Comparison of ENCODE assay signal across 20 cellular contexts in the genomic region with DNA sequence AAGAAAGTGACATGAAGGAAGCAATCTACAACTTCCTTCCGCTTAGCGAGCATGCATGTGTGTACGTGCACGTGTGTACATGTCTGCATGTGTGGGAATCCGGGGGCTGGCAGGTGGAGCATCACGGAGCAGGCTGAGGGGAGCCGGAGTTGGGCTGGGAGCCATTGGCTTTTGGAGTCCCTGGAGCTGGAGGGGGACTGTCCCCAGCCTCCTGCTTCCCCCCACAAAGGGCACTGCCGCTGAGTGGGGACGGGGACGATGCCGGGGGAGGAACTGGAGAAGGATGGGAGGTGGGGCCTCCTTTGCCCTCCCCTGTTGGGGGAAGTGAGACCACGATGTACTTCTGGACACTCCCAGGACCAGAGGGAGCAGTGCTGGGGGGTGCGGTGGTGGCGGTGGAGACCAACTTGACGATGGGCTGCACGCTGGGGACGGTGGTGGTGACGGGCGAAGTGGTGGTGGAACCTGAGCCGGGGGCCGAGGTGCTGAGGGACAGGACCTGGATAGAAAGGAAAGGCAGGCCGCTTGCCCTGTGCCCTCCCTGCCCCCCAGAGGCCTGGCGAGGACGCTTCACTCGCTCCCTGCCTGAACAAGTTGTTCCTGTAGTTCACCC. TPM values are rescaled to one million over a fixed set of nuclear protein-coding genes. Genes with fewer than 3 reads are reported as not detected.
DNase-seq lines count a peak whose midpoint lies in the region; ATAC-seq and TF ChIP-seq lines count a peak whose summit lies in the region.
"Had no signal": no experiment of that assay in that cellular context is flagged by ENCODE, and none has a peak within 500 bp of the region (broad histone marks: within the 10 kb centered on the region; RNA-seq: fewer than 3 reads in every experiment).

No MANE protein-coding gene starts in this region.

- H3K9me2 ChIP-seq in SK-N-SH (no peaks in the 10 kb centered on the region), PC-3 (replicated peaks; ENCODE audit: low read length) (no peaks in the 10 kb centered on the region)

- TF ChIP-seq RAD21 in SK-N-SH (IDR thresholded peaks at IDR 0.05; ENCODE audit: low read length): no peak

- no peak overlapping the region for H3K27ac ChIP-seq in SK-N-SH (ENCODE audit: low read depth in 2 of 2, low read length in 1 of 2)
- H3K27ac ChIP-seq in PC-3 (ENCODE audit: low read length): no peak overlapping the region
- H3K27ac ChIP-seq in esophagus squamous epithelium: no peak overlapping the region
- H3K27ac ChIP-seq: SK-N-MC had no signal

- H3K79me2 ChIP-seq in SK-N-SH (ENCODE audit: insufficient read depth): peaks cover 9% of the 10 kb centered on the region
- H3K79me2 ChIP-seq in PC-3 (ENCODE audit: low read length): peaks cover 5% of the 10 kb centered on the region; the same call in 1 of the 2 replicates

- peak overlapping the region; percentile 68 for H3K4me3 Mint-ChIP-seq in endothelial cell (ENCODE audit: unreplicated experiment)
- H3K4me3 Mint-ChIP-seq in stimulated activated effector memory CD8-positive, alpha-beta T cell treated with anti-CD3 and anti-CD28 coated beads, Interleukin-12 subunit alpha, Interleukin-12 subunit beta, amount 100 ng/mL, for 72 hours: no peak overlapping the region
- H3K4me3 Mint-ChIP-seq: CD4-positive, alpha-beta T cell had no signal

- peaks cover 39% of the 10 kb centered on the region for H3F3A ChIP-seq in SK-N-SH (replicated peaks; ENCODE audit: insufficient read depth)
- H3F3A ChIP-seq in PC-3 (ENCODE audit: low read length, unreplicated experiment): no peaks in the 10 kb centered on the region

- intact Hi-C loops in PC-3 (cut with micrococcal nuclease) (no loop called here), esophagus squamous epithelium (cut with DNase I) (no loop called here)

- no peak overlapping the region for H3K4me3 ChIP-seq in SK-N-SH (ENCODE audit: low read depth in 2 of 2, low read length in 1 of 2)
- H3K4me3 ChIP-seq in PC-3 (ENCODE audit: low read length): no peak overlapping the region
- H3K4me3 ChIP-seq in esophagus squamous epithelium: no peak overlapping the region
- H3K4me3 ChIP-seq: SK-N-MC had no signal

- peaks cover 6% of the 10 kb centered on the region for H3K4me1 Mint-ChIP-seq in endothelial cell (ENCODE audit: unreplicated experiment)
- peaks cover 14% of the 10 kb centered on the region for H3K4me1 Mint-ChIP-seq in stimulated activated effector memory CD8-positive, alpha-beta T cell treated with anti-CD3 and anti-CD28 coated beads, Interleukin-12 subunit alpha, Interleukin-12 subunit beta, amount 100 ng/mL, for 72 hours

- H3K4me1 ChIP-seq in SK-N-SH (ENCODE audit: control insufficient read depth in 1 of 2, insufficient read depth in 2 of 2, low read depth in 1 of 2, low read length in 1 of 2) (peaks cover 6 to 8% of the 10 kb centered on the region in 2 experiments; a peak in 3 of 4 replicates), PC-3 (ENCODE audit: insufficient read depth, low read length) (peaks cover 5% of the 10 kb centered on the region), esophagus squamous epithelium (peaks cover 3 to 8% (median 3%) of the 10 kb centered on the region in 3 donors)
- H3K4me1 ChIP-seq: BE2C had no signal

- H3K9ac ChIP-seq in SK-N-SH: no peak overlapping the region
- H3K9ac ChIP-seq in PC-3 (ENCODE audit: low read length): no peak overlapping the region

- POLR2A ChIA-PET in SK-N-SH (lab: Yijun Ruan, JAX): interaction anchor here (1.5 kb wide), 1 partner anchor 13 kb away, joined by 3 read pairs; no protein-coding TSS in a partner anchor
- POLR2A ChIA-PET in PC-3 (lab: Charles Lee; ENCODE audit: unreplicated experiment): no interaction called here

- DNase-seq in SK-N-SH (peak; percentile 18), PC-3 (no peak), endothelial cell (ENCODE audit: low spot score) (no peak), NCI-H1436 (lab: John Stamatoyannopoulos, UW) (no peak), NCI-H1105 (lab: John Stamatoyannopoulos, UW) (no peak), esophagus squamous epithelium (lab: John Stamatoyannopoulos, UW) (no peak)
- no peak for DNase-seq in stimulated activated effector memory CD8-positive, alpha-beta T cell treated with anti-CD3 and anti-CD28 coated beads, Interleukin-12 subunit alpha, Interleukin-12 subunit beta, amount 100 ng/mL, for 72 hours (ENCODE audit: low spot score in 2 of 2)
- DNase-seq: BE2C; CD4-positive, alpha-beta T cell; DMS79 treated with DMSO at 0.1 percent for 48 hours; MV-4-11; NCI-H1417 treated with DMSO at 0.1 percent for 48 hours; NCI-H2029 treated with DMSO at 0.1 percent for 48 hours; NCI-H2171 treated with DMSO at 0.1 percent for 48 hours; NCI-H510A; NCI-H774; Right ventricle myocardium superior had no signal

- no peak overlapping the region for H3K27ac Mint-ChIP-seq in endothelial cell (ENCODE audit: unreplicated experiment)
- peak overlapping the region; percentile 14 for H3K27ac Mint-ChIP-seq in stimulated activated effector memory CD8-positive, alpha-beta T cell treated with anti-CD3 and anti-CD28 coated beads, Interleukin-12 subunit alpha, Interleukin-12 subunit beta, amount 100 ng/mL, for 72 hours
- H3K27ac Mint-ChIP-seq: CD4-positive, alpha-beta T cell had no signal

- BruUV-seq in PC-3 (replicated peaks; lab: Mats Ljungman, UMichigan): TSS peak; percentile 82

- no peaks in the 10 kb centered on the region for H3K9me3 ChIP-seq in SK-N-SH
- H3K9me3 ChIP-seq in PC-3 (ENCODE audit: low read length): no peaks in the 10 kb centered on the region
- H3K9me3 ChIP-seq in esophagus squamous epithelium: no peaks in the 10 kb centered on the region
- H3K9me3 ChIP-seq: BE2C had no signal

- H2AFZ ChIP-seq in SK-N-SH (ENCODE audit: low read depth): no peak overlapping the region
- H2AFZ ChIP-seq in PC-3 (ENCODE audit: low read length): no peak overlapping the region

- H4K20me1 ChIP-seq in SK-N-SH (ENCODE audit: insufficient read depth): no peaks in the 10 kb centered on the region
- H4K20me1 ChIP-seq in PC-3 (ENCODE audit: low read length): no peaks in the 10 kb centered on the region

- H3K4me2 ChIP-seq in SK-N-SH (no peak overlapping the region), PC-3 (ENCODE audit: low read length) (no peak overlapping the region)

- ATAC-seq in SK-N-SH treated with all-trans-retinoic acid at 6 μM for 48 hours (no peak), PC-3 (no peak; the same call in 1 of the 2 replicates)
- peak; percentile 12 for ATAC-seq in stimulated activated effector memory CD8-positive, alpha-beta T cell treated with anti-CD3 and anti-CD28 coated beads, Interleukin-12 subunit alpha, Interleukin-12 subunit beta, amount 100 ng/mL, for 72 hours
- ATAC-seq: HCT116 had no signal

- H3K9me3 Mint-ChIP-seq in endothelial cell (ENCODE audit: unreplicated experiment): no peaks in the 10 kb centered on the region
- no peaks in the 10 kb centered on the region for H3K9me3 Mint-ChIP-seq in stimulated activated effector memory CD8-positive, alpha-beta T cell treated with anti-CD3 and anti-CD28 coated beads, Interleukin-12 subunit alpha, Interleukin-12 subunit beta, amount 100 ng/mL, for 72 hours
- H3K9me3 Mint-ChIP-seq: CD4-positive, alpha-beta T cell had no signal

- peaks cover 34% of the 10 kb centered on the region for H3K36me3 Mint-ChIP-seq in endothelial cell (ENCODE audit: low read depth, unreplicated experiment)
- peaks cover 77% of the 10 kb centered on the region for H3K36me3 Mint-ChIP-seq in stimulated activated effector memory CD8-positive, alpha-beta T cell treated with anti-CD3 and anti-CD28 coated beads, Interleukin-12 subunit alpha, Interleukin-12 subunit beta, amount 100 ng/mL, for 72 hours

- no peak for TF ChIP-seq EP300 in SK-N-SH (IDR thresholded peaks at IDR 0.05; ENCODE audit: borderline replicate concordance in 1 of 2, low read depth in 1 of 2, low read length in 1 of 2)

- H3K36me3 ChIP-seq in SK-N-SH (replicated peaks in 1 of 2; ENCODE audit: control insufficient read depth in 1 of 2, insufficient read depth in 2 of 2, low read length in 1 of 2): peaks cover 39 to 47% of the 10 kb centered on the region in 2 experiments
- H3K36me3 ChIP-seq in PC-3 (ENCODE audit: low read depth, low read length): peaks cover 3% of the 10 kb centered on the region
- peaks cover 28 to 93% (median 37%) of the 10 kb centered on the region in 3 donors for H3K36me3 ChIP-seq in esophagus squamous epithelium

- TF ChIP-seq CTCF in SK-N-SH (IDR thresholded peaks at IDR 0.05): no peak
- no peak for TF ChIP-seq CTCF in PC-3 (conservative IDR thresholded peaks at IDR 0.05; ENCODE audit: low read depth, low read length)
- TF ChIP-seq CTCF in endothelial cell (IDR thresholded peaks at IDR 0.05; ENCODE audit: unreplicated experiment): no peak
- TF ChIP-seq CTCF in esophagus squamous epithelium (IDR thresholded peaks at IDR 0.05): no peak

- CTCF ChIA-PET in SK-N-SH (lab: Yijun Ruan, JAX) (no interaction called here), PC-3 (lab: Charles Lee) (no interaction called here)

- H3K27me3 Mint-ChIP-seq in endothelial cell (ENCODE audit: unreplicated experiment): peaks cover 9% of the 10 kb centered on the region
- H3K27me3 Mint-ChIP-seq: CD4-positive, alpha-beta T cell had no signal

- TF ChIP-seq POLR2A in esophagus squamous epithelium (IDR thresholded peaks at IDR 0.05): no peak

- WGBS in SK-N-SH (ENCODE audit: low lambda C conversion rate): 91% methylated on average over 25 of the region's 25 CpGs
- 79 to 81% methylated on average over 15 to 18 of the region's 25 CpGs for WGBS in esophagus squamous epithelium, 2 donors

- no peaks in the 10 kb centered on the region for H3K27me3 ChIP-seq in SK-N-SH (ENCODE audit: insufficient read depth)
- no peaks in the 10 kb centered on the region for H3K27me3 ChIP-seq in PC-3 (ENCODE audit: low read length)
- H3K27me3 ChIP-seq in esophagus squamous epithelium: no peaks in the 10 kb centered on the region
- H3K27me3 ChIP-seq: BE2C had no signal

RNA-seq across cellular contexts. Expression of gene AP4M1, which starts 5.8 kb away (rescaled TPM):
- polyA plus RNA-seq in SK-N-SH (2012; rRNA removed): 35.0 and 39.2 TPM in 2 replicates
- 22.7 and 25.0 TPM in 2 replicates for polyA plus RNA-seq in SK-N-SH (2012; cell fraction: cytosol; rRNA removed)
- polyA plus RNA-seq in SK-N-SH (2012; cell fraction: nucleus; rRNA removed): 110 and 133 TPM in 2 replicates
- total RNA-seq in PC-3 (2014; rRNA removed): 17.9 and 23.9 TPM in 2 replicates
- total RNA-seq in endothelial cell (ENCODE audit: unreplicated experiment): 17.8 TPM
- 10 to 100 TPM in 2 of 4 donors, 1 to 10 TPM in 2; 8.1 to 26.1 (median 9.9) TPM for total RNA-seq in esophagus squamous epithelium

RNA-seq across cellular contexts. Expression of gene MCM7, which starts 6.0 kb away (rescaled TPM):
- 235 and 241 TPM in 2 replicates for polyA plus RNA-seq in SK-N-SH (2012; rRNA removed)
- polyA plus RNA-seq in SK-N-SH (2012; cell fraction: cytosol; rRNA removed): 104 and 136 TPM in 2 replicates
- 652 and 744 TPM in 2 replicates for polyA plus RNA-seq in SK-N-SH (2012; cell fraction: nucleus; rRNA removed)
- total RNA-seq in PC-3 (2014; rRNA removed) (208 and 226 TPM in 2 replicates), endothelial cell (ENCODE audit: unreplicated experiment) (119 TPM), esophagus squamous epithelium (10 to 100 TPM; 31.8 to 67.3 (median 63.1) TPM)

RNA-seq across cellular contexts. Expression of gene TAF6, which starts 11.9 kb away (rescaled TPM):
- 31.7 and 70.5 TPM in 2 replicates for polyA plus RNA-seq in SK-N-SH (2012; rRNA removed)
- polyA plus RNA-seq in SK-N-SH (2012; cell fraction: cytosol; rRNA removed): 27.8 and 39.3 TPM in 2 replicates
- 97.8 and 115 TPM in 2 replicates for polyA plus RNA-seq in SK-N-SH (2012; cell fraction: nucleus; rRNA removed)
- 51.4 and 58.6 TPM in 2 replicates for total RNA-seq in PC-3 (2014; rRNA removed)
- 71.8 TPM for total RNA-seq in endothelial cell (ENCODE audit: unreplicated experiment)
- 10 to 100 TPM; 24.4 to 40.6 (median 30.5) TPM for total RNA-seq in esophagus squamous epithelium

RNA-seq across cellular contexts. Expression of gene CNPY4, which starts 12.2 kb away (rescaled TPM):
- 52.0 and 65.0 TPM in 2 replicates for polyA plus RNA-seq in SK-N-SH (2012; rRNA removed)
- polyA plus RNA-seq in SK-N-SH (2012; cell fraction: cytosol; rRNA removed): 59.0 and 61.0 TPM in 2 replicates
- polyA plus RNA-seq in SK-N-SH (2012; cell fraction: nucleus; rRNA removed): 35.8 and 57.2 TPM in 2 replicates
- 7.5 and 11.6 TPM in 2 replicates for total RNA-seq in PC-3 (2014; rRNA removed)
- total RNA-seq in endothelial cell (ENCODE audit: unreplicated experiment): 28.3 TPM
- 1 to 10 TPM in 3 of 4 donors, under 1 TPM in 1; 0.87 to 5.3 (median 3.1) TPM for total RNA-seq in esophagus squamous epithelium

RNA-seq across cellular contexts. Expression of gene COPS6, which starts 18.5 kb away (rescaled TPM):
- 413 and 435 TPM in 2 replicates for polyA plus RNA-seq in SK-N-SH (2012; rRNA removed)
- polyA plus RNA-seq in SK-N-SH (2012; cell fraction: cytosol; rRNA removed): 340 and 388 TPM in 2 replicates
- polyA plus RNA-seq in SK-N-SH (2012; cell fraction: nucleus; rRNA removed): 259 and 284 TPM in 2 replicates
- 95.7 and 110 TPM in 2 replicates for total RNA-seq in PC-3 (2014; rRNA removed)
- total RNA-seq in endothelial cell (ENCODE audit: unreplicated experiment): 82.4 TPM
- total RNA-seq in esophagus squamous epithelium: 10 to 100 TPM; 50.6 to 68.0 (median 62.2) TPM
